7 cellular contexts compared by ENCODE assay signal in genomic region chr3:32399030-32399620, GRCh38. TPM values are rescaled to one million over a fixed set of nuclear protein-coding genes. Genes with fewer than 3 reads are reported as not detected.
DNase-seq lines count a peak whose midpoint lies in the region; ATAC-seq, FAIRE-seq and TF ChIP-seq lines count a peak whose summit lies in the region.

No MANE protein-coding gene starts in this region.

- DNase-seq in COLO668 (lab: John Stamatoyannopoulos, UW; ENCODE audit: unreplicated experiment) = peak; percentile 12
- peak; percentile 58 for DNase-seq in GM13977 (ENCODE audit: low spot score)
- DNase-seq in RCC 7860 (ENCODE audit: low spot score) = peak; percentile 6
- peak; percentile 75 for DNase-seq in myocyte (ENCODE audit: low read depth)
- no peak for DNase-seq in activated effector memory CD4-positive, alpha-beta T cell treated with Interleukin-2 at 50 U/mL for 16 hours

- FAIRE-seq in RCC 7860 (lab: Jason Lieb, UNC) (peak; percentile 42), colon (lab: Jason Lieb, UNC) (peak; percentile 18)

- peak; percentile 60 for TF ChIP-seq CTCF in GM13977 (IDR thresholded peaks at IDR 0.05; ENCODE audit: extremely low read depth, insufficient read depth, missing control alignments)

- in situ Hi-C loops in GM13977 (cut with MboI; ENCODE audit: low pct_unique_long_range_greater_than_20kb, low sequenced_read_pairs, unreplicated experiment) = no loop called here

- ATAC-seq in HG03108 (IDR thresholded peaks at IDR 0.05; ENCODE audit: unreplicated experiment) = no peak

RNA-seq across cellular contexts. Expression of gene CMTM7, which starts 7.5 kb away (rescaled TPM):
- total RNA-seq in myocyte = 10.2 and 15.2 TPM in 2 replicates
- polyA plus RNA-seq in myocyte (2012) = 6.1 TPM
